8 cellular contexts compared by ENCODE assay signal in genomic region chr2:15159751-15160177, GRCh38.
DNase-seq lines count a peak whose midpoint lies in the region; ATAC-seq and TF ChIP-seq lines count a peak whose summit lies in the region.

No MANE protein-coding gene starts in this region.

- H3K27me3 Mint-ChIP-seq in Caco-2 (ENCODE audit: insufficient read depth, unreplicated experiment) = no peaks in the 10 kb centered on the region
- H3K27me3 Mint-ChIP-seq in central memory CD8-positive, alpha-beta T cell = no peaks in the 10 kb centered on the region
- peaks cover 17% of the 10 kb centered on the region for H3K27me3 Mint-ChIP-seq in activated T-helper 1 cell treated with anti-CD3 and anti-CD28 coated beads, Interleukin-12 subunit alpha, Interleukin-12 subunit beta, Interleukin-2, Interleukin-4 antibody, amounts not matched to agents 30 ng/mL and 10 ng/mL and 1 ng/mL, durations not matched to agents 14 hours and 24 hours and 36 hours (ENCODE audit: insufficient read depth)

- TF ChIP-seq CTCF in Caco-2 (IDR thresholded peaks at IDR 0.05; ENCODE audit: insufficient read depth in 1 of 2, low read depth in 1 of 2, low read length in 1 of 2, severe bottlenecking in 1 of 2, unreplicated experiment in 1 of 2) = peak; percentile 34 to 41
- no peak for TF ChIP-seq CTCF in mucosa of descending colon (IDR thresholded peaks at IDR 0.05)

- ATAC-seq in central memory CD8-positive, alpha-beta T cell (replicated peaks; ENCODE audit: extremely low read depth, poor library complexity, severe bottlenecking) = no peak
- ATAC-seq in mucosa of descending colon (peak; percentile 54), GM19324 (IDR thresholded peaks at IDR 0.05; ENCODE audit: low FRiP score, unreplicated experiment) (no peak)

- H3K27ac Mint-ChIP-seq in Caco-2 (ENCODE audit: unreplicated experiment) = no peak overlapping the region
- peak overlapping the region; percentile 53 for H3K27ac Mint-ChIP-seq in central memory CD8-positive, alpha-beta T cell (ENCODE audit: low read depth)
- H3K27ac Mint-ChIP-seq in activated T-helper 1 cell treated with anti-CD3 and anti-CD28 coated beads, Interleukin-12 subunit alpha, Interleukin-12 subunit beta, Interleukin-2, Interleukin-4 antibody, amounts not matched to agents 30 ng/mL and 10 ng/mL and 1 ng/mL, durations not matched to agents 14 hours and 24 hours and 36 hours = no peak overlapping the region

- H3K36me3 ChIP-seq in Caco-2 (ENCODE audit: control insufficient read depth, insufficient read depth, low read length) = no peaks in the 10 kb centered on the region
- H3K36me3 ChIP-seq in mucosa of descending colon (ENCODE audit: low read depth) = no peaks in the 10 kb centered on the region

- H3K36me3 Mint-ChIP-seq in Caco-2 (ENCODE audit: insufficient read depth, unreplicated experiment) = peaks cover 10% of the 10 kb centered on the region
- H3K36me3 Mint-ChIP-seq in central memory CD8-positive, alpha-beta T cell (ENCODE audit: insufficient read depth) = peaks cover under 1% of the 10 kb centered on the region
- H3K36me3 Mint-ChIP-seq in activated T-helper 1 cell treated with anti-CD3 and anti-CD28 coated beads, Interleukin-12 subunit alpha, Interleukin-12 subunit beta, Interleukin-2, Interleukin-4 antibody, amounts not matched to agents 30 ng/mL and 10 ng/mL and 1 ng/mL, durations not matched to agents 14 hours and 24 hours and 36 hours (ENCODE audit: low read depth) = no peaks in the 10 kb centered on the region

- no peaks in the 10 kb centered on the region for H3K9me3 Mint-ChIP-seq in Caco-2 (ENCODE audit: unreplicated experiment)
- H3K9me3 Mint-ChIP-seq in central memory CD8-positive, alpha-beta T cell = no peaks in the 10 kb centered on the region
- H3K9me3 Mint-ChIP-seq in activated T-helper 1 cell treated with anti-CD3 and anti-CD28 coated beads, Interleukin-12 subunit alpha, Interleukin-12 subunit beta, Interleukin-2, Interleukin-4 antibody, amounts not matched to agents 30 ng/mL and 10 ng/mL and 1 ng/mL, durations not matched to agents 14 hours and 24 hours and 36 hours = no peaks in the 10 kb centered on the region

- BruUV-seq in Caco-2 (replicated peaks; lab: Mats Ljungman, UMichigan) = no TSS peak

- CTCF ChIA-PET in Caco-2 (lab: Charles Lee) = interaction anchor here (0.6 kb wide), 1 partner anchor 366 kb away, joined by 5 read pairs; no protein-coding TSS in a partner anchor

- H3K9me3 ChIP-seq in Caco-2 (no peaks in the 10 kb centered on the region), mucosa of descending colon (no peaks in the 10 kb centered on the region)

- peak in 1 of 2 experiments; percentile 35 for DNase-seq in Caco-2
- DNase-seq in H4 (ENCODE audit: low spot score) = peak; percentile 42
- peak; percentile 100 for DNase-seq in NCI-H526 treated with DMSO at 0.1 percent for 48 hours (lab: John Stamatoyannopoulos, UW)
- DNase-seq in central memory CD8-positive, alpha-beta T cell (ENCODE audit: low spot score in 2 of 2) = no peak
- DNase-seq in mucosa of descending colon = peak in 1 of 3 donors; percentile 58
- DNase-seq in NOMO-1 (lab: John Stamatoyannopoulos, UW; ENCODE audit: unreplicated experiment in 2 of 2) = no peak
- no peak for DNase-seq in activated T-helper 1 cell treated with anti-CD3 and anti-CD28 coated beads, Interleukin-12 subunit alpha, Interleukin-12 subunit beta, Interleukin-2, Interleukin-4 antibody, amounts not matched to agents 30 ng/mL and 10 ng/mL and 1 ng/mL, durations not matched to agents 14 hours and 24 hours and 36 hours (ENCODE audit: low spot score)

- POLR2A ChIA-PET in Caco-2 (lab: Charles Lee) = no interaction called here

- H3K4me3 Mint-ChIP-seq in Caco-2 (ENCODE audit: unreplicated experiment) = no peak overlapping the region
- no peak overlapping the region for H3K4me3 Mint-ChIP-seq in central memory CD8-positive, alpha-beta T cell
- H3K4me3 Mint-ChIP-seq in activated T-helper 1 cell treated with anti-CD3 and anti-CD28 coated beads, Interleukin-12 subunit alpha, Interleukin-12 subunit beta, Interleukin-2, Interleukin-4 antibody, amounts not matched to agents 30 ng/mL and 10 ng/mL and 1 ng/mL, durations not matched to agents 14 hours and 24 hours and 36 hours = no peak overlapping the region

- intact Hi-C loops in Caco-2 (cut with micrococcal nuclease; ENCODE audit: unreplicated experiment) (loop anchor here (10.0 kb wide), 1 partner anchor 255 kb away; no protein-coding TSS in a partner anchor), mucosa of descending colon (cut with DNase I, micrococcal nuclease) (no loop called here)
- intact Hi-C loops in activated T-helper 1 cell treated with anti-CD3 and anti-CD28 coated beads, Interleukin-12 subunit alpha, Interleukin-12 subunit beta, Interleukin-2, Interleukin-4 antibody, amounts not matched to agents 30 ng/mL and 10 ng/mL and 1 ng/mL, durations not matched to agents 14 hours and 24 hours and 36 hours (cut with micrococcal nuclease) = loop anchor here (1.0 kb wide), 1 partner anchor 256 kb away; no protein-coding TSS in a partner anchor

- H3K27me3 ChIP-seq in Caco-2 (replicated peaks; ENCODE audit: control insufficient read depth, insufficient read depth, low read length) = no peaks in the 10 kb centered on the region

- H3K4me1 ChIP-seq in Caco-2 = peaks cover 1% of the 10 kb centered on the region; the same call in 1 of the 2 replicates
- H3K4me1 ChIP-seq in mucosa of descending colon (ENCODE audit: low read depth) = no peaks in the 10 kb centered on the region

- no peaks in the 10 kb centered on the region for H3K4me1 Mint-ChIP-seq in Caco-2 (ENCODE audit: low read depth, unreplicated experiment)
- peaks cover 11% of the 10 kb centered on the region for H3K4me1 Mint-ChIP-seq in central memory CD8-positive, alpha-beta T cell
- peaks cover 17% of the 10 kb centered on the region for H3K4me1 Mint-ChIP-seq in activated T-helper 1 cell treated with anti-CD3 and anti-CD28 coated beads, Interleukin-12 subunit alpha, Interleukin-12 subunit beta, Interleukin-2, Interleukin-4 antibody, amounts not matched to agents 30 ng/mL and 10 ng/mL and 1 ng/mL, durations not matched to agents 14 hours and 24 hours and 36 hours (ENCODE audit: low read depth)

- H3K4me3 ChIP-seq in Caco-2 (ENCODE audit: low read depth, low read length) = no peak overlapping the region
- no peak overlapping the region for H3K4me3 ChIP-seq in mucosa of descending colon

Comparison
In these comparisons a context has a peak if more than half of its experiments do, and no peak if none do; other contexts are left out.
1. DNase-seq: peak in H4 (single experiment) and NCI-H526 treated with DMSO at 0.1 percent for 48 hours (single experiment); none in central memory CD8-positive, alpha-beta T cell (0 of 2), NOMO-1 (0 of 2) and activated T-helper 1 cell treated with anti-CD3 and anti-CD28 coated beads, Interleukin-12 subunit alpha, Interleukin-12 subunit beta, Interleukin-2, Interleukin-4 antibody, amounts not matched to agents 30 ng/mL and 10 ng/mL and 1 ng/mL, durations not matched to agents 14 hours and 24 hours and 36 hours (single experiment).
2. intact Hi-C loops: an anchor here in Caco-2 (10.0 kb wide) and activated T-helper 1 cell treated with anti-CD3 and anti-CD28 coated beads, Interleukin-12 subunit alpha, Interleukin-12 subunit beta, Interleukin-2, Interleukin-4 antibody, amounts not matched to agents 30 ng/mL and 10 ng/mL and 1 ng/mL, durations not matched to agents 14 hours and 24 hours and 36 hours (1.0 kb wide); none called in mucosa of descending colon.